ENCODE assay signal across 11 cellular contexts in genomic region chr2:12619975-12620374, GRCh38.
DNase-seq lines count a peak whose midpoint lies in the region; ATAC-seq and TF ChIP-seq lines count a peak whose summit lies in the region.
"Had no signal": no experiment of that assay in that cellular context is flagged by ENCODE, and none has a peak within 500 bp of the region (broad histone marks: within the 10 kb centered on the region; RNA-seq: fewer than 3 reads in every experiment).

No MANE protein-coding gene starts in this region.

- peaks cover 16% of the 10 kb centered on the region for H3K4me1 Mint-ChIP-seq in T-helper 17 cell
- H3K4me1 Mint-ChIP-seq in type B pancreatic cell (ENCODE audit: unreplicated experiment) = no peaks in the 10 kb centered on the region

- no peak for TF ChIP-seq POLR2A in tibial nerve (IDR thresholded peaks at IDR 0.05)

- WGBS in tibial nerve, 2 donors = 46 to 62% methylated on average over 3 of the region's 3 CpGs

- TF ChIP-seq EP300 in tibial nerve (IDR thresholded peaks at IDR 0.05) = peak in 1 of 2 donors; percentile 21

- peaks cover 0 to 6% of the 10 kb centered on the region in 2 donors for H3K36me3 Mint-ChIP-seq in activated naive CD4-positive, alpha-beta T cell treated with anti-CD3 and anti-CD28 coated beads, Interleukin-2, amount 50 U/mL, for 72 hours
- H3K36me3 Mint-ChIP-seq in T-helper 17 cell (ENCODE audit: low read depth) (peaks cover 3% of the 10 kb centered on the region), type B pancreatic cell (no peaks in the 10 kb centered on the region)
- H3K36me3 Mint-ChIP-seq: CD14-positive monocyte had no signal

- H3K9me3 Mint-ChIP-seq in activated naive CD4-positive, alpha-beta T cell treated with anti-CD3 and anti-CD28 coated beads, Interleukin-2, amount 50 U/mL, for 72 hours = peaks cover 3 to 8% of the 10 kb centered on the region in 2 donors
- no peaks in the 10 kb centered on the region for H3K9me3 Mint-ChIP-seq in type B pancreatic cell

- H3K27ac Mint-ChIP-seq in activated naive CD4-positive, alpha-beta T cell treated with anti-CD3 and anti-CD28 coated beads, Interleukin-2, amount 50 U/mL, for 72 hours = no peak overlapping the region
- peak overlapping the region; percentile 47 for H3K27ac Mint-ChIP-seq in T-helper 17 cell
- H3K27ac Mint-ChIP-seq in type B pancreatic cell = no peak overlapping the region
- H3K27ac Mint-ChIP-seq: CD14-positive monocyte had no signal

- no peaks in the 10 kb centered on the region for H3K27me3 Mint-ChIP-seq in T-helper 17 cell
- H3K27me3 Mint-ChIP-seq in type B pancreatic cell = no peaks in the 10 kb centered on the region

- H3K27me3 ChIP-seq in tibial nerve = no peaks in the 10 kb centered on the region

- H3K4me3 ChIP-seq in tibial nerve = no peak overlapping the region

- H3K36me3 ChIP-seq in tibial nerve = no peaks in the 10 kb centered on the region

- ATAC-seq in activated naive CD4-positive, alpha-beta T cell treated with anti-CD3 and anti-CD28 coated beads, Interleukin-2, amount 50 U/mL, for 72 hours = peak; percentile 71 to 84
- ATAC-seq in T-helper 17 cell = no peak
- no peak for ATAC-seq in HG02588 (IDR thresholded peaks at IDR 0.05; ENCODE audit: unreplicated experiment)

- peak in 1 of 2 donors; percentile 57 for DNase-seq in activated naive CD4-positive, alpha-beta T cell treated with anti-CD3 and anti-CD28 coated beads, Interleukin-2, amount 50 U/mL, for 72 hours (ENCODE audit: low spot score in 2 of 2)
- DNase-seq in activated naive CD4-positive, alpha-beta T cell treated with anti-CD3 and anti-CD28 coated beads, Interleukin-2, amount 50 U/mL, for 16 hours = no peak
- DNase-seq in T-helper 17 cell (no peak), fibroblast of the conjunctiva (ENCODE audit: low read depth) (peak; percentile 77), tibial nerve (ENCODE audit: low spot score in 2 of 2) (peak; percentile 47 to 61), type B pancreatic cell (ENCODE audit: extremely low spot score, unreplicated experiment) (no peak)
- no peak for DNase-seq in activated CD4-positive, CD25-positive, alpha-beta regulatory T cell (lab: John Stamatoyannopoulos, UW)
- DNase-seq: activated CD4-positive, CD25-positive, alpha-beta regulatory T cell treated with anti-CD3 and anti-CD28 coated beads, Interleukin-2, amount 50 U/mL, for 72 hours; Karpas-422 had no signal

- TF ChIP-seq CTCF in tibial nerve (IDR thresholded peaks at IDR 0.05) = no peak
- TF ChIP-seq CTCF in type B pancreatic cell (conservative IDR thresholded peaks at IDR 0.05) = no peak

- peaks cover 4% of the 10 kb centered on the region for H3K9me3 ChIP-seq in T-helper 17 cell (ENCODE audit: control insufficient read depth, low read length, poor library complexity, severe bottlenecking)
- H3K9me3 ChIP-seq in tibial nerve = no peaks in the 10 kb centered on the region

- no peak overlapping the region for H3K27ac ChIP-seq in tibial nerve

- H3K4me1 ChIP-seq in tibial nerve = peaks cover 0 to 26% (median 5%) of the 10 kb centered on the region in 4 donors

- H3K4me3 Mint-ChIP-seq in T-helper 17 cell (no peak overlapping the region), type B pancreatic cell (no peak overlapping the region)
- H3K4me3 Mint-ChIP-seq: CD14-positive monocyte had no signal

Comparison
In these comparisons a context has a peak if more than half of its experiments do, and no peak if none do; other contexts are left out.
1. ATAC-seq: peak in activated naive CD4-positive, alpha-beta T cell treated with anti-CD3 and anti-CD28 coated beads, Interleukin-2, amount 50 U/mL, for 72 hours (2 of 2); none in T-helper 17 cell (single experiment) and HG02588 (single experiment).
2. DNase-seq: peak in fibroblast of the conjunctiva (single experiment) and tibial nerve (2 of 2); none in activated naive CD4-positive, alpha-beta T cell treated with anti-CD3 and anti-CD28 coated beads, Interleukin-2, amount 50 U/mL, for 16 hours (single experiment), T-helper 17 cell (0 of 3), activated CD4-positive, CD25-positive, alpha-beta regulatory T cell (0 of 4) and type B pancreatic cell (single experiment).